Comparison of ENCODE assay signal across 14 cellular contexts in genomic region chr7:159100281-159101082, GRCh38. TPM values are rescaled to one million over a fixed set of nuclear protein-coding genes. Genes with fewer than 3 reads are reported as not detected.
DNase-seq lines count a peak whose midpoint lies in the region; ATAC-seq and TF ChIP-seq lines count a peak whose summit lies in the region.
"Not testable (repeated sequence)": the region's sequence is repeated elsewhere in the genome, so short reads cannot be mapped to it uniquely, and the experiment has no call there.
"Had no signal": no experiment of that assay in that cellular context is flagged by ENCODE, and none has a peak within 500 bp of the region (broad histone marks: within the 10 kb centered on the region; RNA-seq: fewer than 3 reads in every experiment).

No MANE protein-coding gene starts in this region.

- TF ChIP-seq POLR2A in gastroesophageal sphincter (IDR thresholded peaks at IDR 0.05); ovary (IDR thresholded peaks at IDR 0.05); uterus (IDR thresholded peaks at IDR 0.05): not testable (repeated sequence)

- not testable (repeated sequence) for H3K9me3 ChIP-seq in KOPT-K1 (ENCODE audit: insufficient read depth, low read length, poor library complexity, severe bottlenecking); ascending aorta; gastroesophageal sphincter; left ventricle myocardium inferior (replicated peaks); ovary; thoracic aorta; uterus

- TF ChIP-seq EP300 in gastroesophageal sphincter (IDR thresholded peaks at IDR 0.05); ovary (IDR thresholded peaks at IDR 0.05): not testable (repeated sequence)

- TF ChIP-seq CTCF in ascending aorta (IDR thresholded peaks at IDR 0.05); gastroesophageal sphincter (IDR thresholded peaks at IDR 0.05); left ventricle myocardium inferior (IDR thresholded peaks at IDR 0.05; ENCODE audit: borderline replicate concordance); ovary (IDR thresholded peaks at IDR 0.05); thoracic aorta (IDR thresholded peaks at IDR 0.05); uterus (IDR thresholded peaks at IDR 0.05): not testable (repeated sequence)

- ATAC-seq in gastroesophageal sphincter; thoracic aorta (ENCODE audit: insufficient number of reproducible peaks, low FRiP score, low read depth): not testable (repeated sequence)

- H3K4me3 ChIP-seq in ascending aorta, gastroesophageal sphincter, left ventricle myocardium inferior, ovary, thoracic aorta, uterus: not testable (repeated sequence)

- DNase-seq in ascending aorta (ENCODE audit: low spot score in 2 of 2): peak in 1 of 2 donors; percentile 24
- not testable (repeated sequence) for DNase-seq in left ventricle myocardium inferior; thoracic aorta (ENCODE audit: low spot score)
- peak in 3 of 5 donors; percentile 11 to 25 (median 14) for DNase-seq in ovary
- peak in 1 of 2 donors; percentile 10 for DNase-seq in uterus

- H3K36me3 ChIP-seq in KOPT-K1 (ENCODE audit: insufficient read depth, low read length): peaks cover 100% of the 10 kb centered on the region
- not testable (repeated sequence) for H3K36me3 ChIP-seq in ascending aorta, left ventricle myocardium inferior, ovary, thoracic aorta, uterus
- H3K36me3 ChIP-seq in gastroesophageal sphincter: peaks cover 0 to 18% of the 10 kb centered on the region in 2 donors

- H3K27me3 ChIP-seq in ascending aorta; gastroesophageal sphincter; left ventricle myocardium inferior (ENCODE audit: low read depth); ovary; thoracic aorta (replicated peaks; ENCODE audit: insufficient read depth); uterus: not testable (repeated sequence)

- H3K4me1 ChIP-seq in ascending aorta: peaks cover 30 to 59% of the 10 kb centered on the region in 2 donors
- H3K4me1 ChIP-seq in gastroesophageal sphincter: peaks cover 0 to 76% (median 27%) of the 10 kb centered on the region in 3 donors
- peaks cover 56% of the 10 kb centered on the region for H3K4me1 ChIP-seq in left ventricle myocardium inferior
- H3K4me1 ChIP-seq in ovary (ENCODE audit: insufficient read depth): peaks cover 14% of the 10 kb centered on the region
- H3K4me1 ChIP-seq in thoracic aorta (ENCODE audit: control insufficient read depth in 1 of 2, low read depth in 2 of 2): peaks cover 35 to 74% of the 10 kb centered on the region in 2 donors
- H3K4me1 ChIP-seq in uterus: not testable (repeated sequence)

- 92 to 100% methylated on average over 1 to 3 of the region's 37 CpGs for WGBS in gastroesophageal sphincter (ENCODE audit: low coverage in 1 of 2), 2 donors
- WGBS in ovary, 3 donors: 97% methylated on average over 37 of the region's 37 CpGs

- intact Hi-C loops in ascending aorta (cut with DNase I): loop anchor here (10.0 kb wide), 1 partner anchor 236 kb away; no protein-coding TSS in a partner anchor
- intact Hi-C loops in left ventricle myocardium inferior (cut with micrococcal nuclease); ovary (cut with DNase I); uterus (cut with DNase I; ENCODE audit: low total_unique reads): not testable (repeated sequence)

- H3K27ac ChIP-seq in KOPT-K1 (ENCODE audit: low read depth, low read length, poor library complexity, severe bottlenecking) (peak overlapping the region; percentile 24), ascending aorta (peak overlapping the region; percentile 98 to 99), gastroesophageal sphincter (peak overlapping the region; percentile 68 to 89 (median 86)), left ventricle myocardium inferior (replicated peaks) (peak overlapping the region; percentile 98), thoracic aorta (peak overlapping the region; percentile 99 to 100), uterus (peak overlapping the region; percentile 61 to 78)
- not testable (repeated sequence) for H3K27ac ChIP-seq in ovary

RNA-seq across cellular contexts. Expression of gene VIPR2, which starts 44.2 kb away (rescaled TPM):
- total RNA-seq in ascending aorta: 17.8 TPM
- total RNA-seq in gastroesophageal sphincter: 10 to 100 TPM; 13.3 to 52.5 (median 27.4) TPM
- 17.5 TPM for total RNA-seq in left ventricle myocardium inferior
- total RNA-seq in ovary: 10 to 100 TPM in 4 of 7 donors, 1 to 10 TPM in 3; 3.6 to 18.0 (median 10.8) TPM
- 1 to 10 TPM; 4.1 to 4.9 TPM for polyA plus RNA-seq in ovary
- 10 to 100 TPM; 18.3 to 29.5 TPM for total RNA-seq in thoracic aorta
- total RNA-seq in uterus: 1 to 10 TPM; 3.1 to 9.8 (median 4.5) TPM
- total RNA-seq: Caco-2, GM12878, GM23248, HT-29, PC-9, RPMI7951 had no signal
- polyA plus RNA-seq: A549, GM12878, GM23248 had no signal
